In the genomic region with DNA sequence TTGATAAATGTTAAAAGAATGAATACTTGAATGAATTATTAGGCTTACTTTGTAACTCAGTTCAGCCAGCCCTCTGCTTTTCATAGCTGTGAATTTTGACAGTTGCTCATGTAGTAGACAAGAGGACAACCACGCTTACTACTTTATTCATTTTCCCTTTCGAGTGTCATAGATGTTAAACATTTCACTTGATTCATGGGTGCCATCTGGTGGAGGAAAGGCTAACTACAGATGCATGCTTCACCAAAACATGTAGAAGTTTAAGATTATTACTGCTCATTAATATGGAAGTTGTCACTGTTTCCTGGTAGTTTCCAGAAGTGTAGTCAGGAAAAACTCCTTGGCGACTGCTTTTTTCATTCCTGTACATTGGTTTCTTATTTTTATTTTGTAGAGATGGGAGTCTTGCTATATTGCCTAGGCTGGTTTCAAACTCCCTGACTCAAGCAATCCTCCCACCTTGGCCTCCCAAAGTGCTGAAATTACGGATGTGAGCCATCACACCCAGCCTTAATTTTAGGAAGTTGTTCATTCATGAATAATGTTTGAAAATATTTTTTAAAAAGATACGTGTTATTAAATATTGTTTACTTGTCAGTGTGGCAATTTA, we compare ENCODE assay signal across 8 cellular contexts.
DNase-seq lines count a peak whose midpoint lies in the region; ATAC-seq lines count a peak whose summit lies in the region.

No MANE protein-coding gene starts in this region.

- ATAC-seq in GM19395 (IDR thresholded peaks at IDR 0.05; ENCODE audit: unreplicated experiment) = peak; percentile 96
- peak; percentile 90 for ATAC-seq in HG03457 (IDR thresholded peaks at IDR 0.05; ENCODE audit: unreplicated experiment)
- peak; percentile 72 for ATAC-seq in stimulated activated effector memory CD8-positive, alpha-beta T cell treated with anti-CD3 and anti-CD28 coated beads, Interleukin-12 subunit alpha, Interleukin-12 subunit beta, amount 100 ng/mL, for 72 hours

- DNase-seq in AG08395 (ENCODE audit: low spot score) (peak; percentile 61), mucosa of gallbladder (ENCODE audit: low spot score) (peak; percentile 86), NCI-H82 (lab: John Stamatoyannopoulos, UW) (no peak)
- DNase-seq in activated CD4-positive, alpha-beta T cell treated with anti-CD3 and anti-CD28 coated beads for 48 hours = peak; percentile 80
- peak; percentile 56 for DNase-seq in effector CD4-positive, alpha-beta T cell
- DNase-seq in stimulated activated effector memory CD8-positive, alpha-beta T cell treated with anti-CD3 and anti-CD28 coated beads, Interleukin-12 subunit alpha, Interleukin-12 subunit beta, amount 100 ng/mL, for 72 hours (ENCODE audit: low spot score in 2 of 2) = peak; percentile 58 to 85

- H3K9me3 Mint-ChIP-seq in stimulated activated effector memory CD8-positive, alpha-beta T cell treated with anti-CD3 and anti-CD28 coated beads, Interleukin-12 subunit alpha, Interleukin-12 subunit beta, amount 100 ng/mL, for 72 hours = no peaks in the 10 kb centered on the region

- no peaks in the 10 kb centered on the region for H3K4me1 Mint-ChIP-seq in stimulated activated effector memory CD8-positive, alpha-beta T cell treated with anti-CD3 and anti-CD28 coated beads, Interleukin-12 subunit alpha, Interleukin-12 subunit beta, amount 100 ng/mL, for 72 hours

- no peak overlapping the region for H3K27ac Mint-ChIP-seq in stimulated activated effector memory CD8-positive, alpha-beta T cell treated with anti-CD3 and anti-CD28 coated beads, Interleukin-12 subunit alpha, Interleukin-12 subunit beta, amount 100 ng/mL, for 72 hours

- no peak overlapping the region for H3K4me3 Mint-ChIP-seq in stimulated activated effector memory CD8-positive, alpha-beta T cell treated with anti-CD3 and anti-CD28 coated beads, Interleukin-12 subunit alpha, Interleukin-12 subunit beta, amount 100 ng/mL, for 72 hours

- no peaks in the 10 kb centered on the region for H3K36me3 Mint-ChIP-seq in stimulated activated effector memory CD8-positive, alpha-beta T cell treated with anti-CD3 and anti-CD28 coated beads, Interleukin-12 subunit alpha, Interleukin-12 subunit beta, amount 100 ng/mL, for 72 hours
